In genomic region chr7:794671-795329, GRCh38 we compare ENCODE assay signal across 1 cellular context.
TF ChIP-seq lines count a peak whose summit lies in the region.

No MANE protein-coding gene starts in this region.

TF ChIP-seq in H1, 55 proteins besides CTCF, POLR2A, EP300 and RAD21 (continued from another document):
- TF ChIP-seq CTBP2 (IDR thresholded peaks at IDR 0.05; ENCODE audit: borderline replicate concordance, insufficient read depth, insufficient read length, low read length) (no peak), CBX8 (IDR thresholded peaks at IDR 0.05; ENCODE audit: borderline replicate concordance, low read depth, low read length) (no peak), ATF2 (IDR thresholded peaks at IDR 0.05; ENCODE audit: low read length) (no peak), SIRT6 (IDR thresholded peaks at IDR 0.05; ENCODE audit: low read length) (no peak), CREB1 (IDR thresholded peaks at IDR 0.05) (no peak), TCF12 (IDR thresholded peaks at IDR 0.05; ENCODE audit: low read depth, low read length) (no peak), EGR1 (IDR thresholded peaks at IDR 0.05; ENCODE audit: borderline replicate concordance, low read depth, low read length) (no peak), SP1 (IDR thresholded peaks at IDR 0.05; ENCODE audit: low read depth, low read length) (no peak), RBBP5 (IDR thresholded peaks at IDR 0.05; ENCODE audit: borderline replicate concordance, low read depth, low read length) (no peak)
